ENCODE assay signal across 1 cellular context in genomic region chr3:33749546-33750215, GRCh38.
TF ChIP-seq lines count a peak whose summit lies in the region.

No MANE protein-coding gene starts in this region.

TF ChIP-seq in HepG2, 621 proteins besides CTCF, POLR2A, EP300 and RAD21:
- TF ChIP-seq MAFK (conservative IDR thresholded peaks at IDR 0.05 in 1 of 2, IDR thresholded peaks at IDR 0.05 in 1 of 2; ENCODE audit: low read length in 2 of 2) (peak in 1 of 2 experiments; percentile 31; a peak in 2 of 4 replicates), NFE2L2 (IDR thresholded peaks at IDR 0.05; ENCODE audit: low read length) (peak; percentile 75; the same call in 1 of the 2 replicates), ZBTB14 (CRISPR knock-in tag; IDR thresholded peaks at IDR 0.05) (no peak), BHLHE40 (IDR thresholded peaks at IDR 0.05; ENCODE audit: low read length) (no peak)
